1 cellular context compared by ENCODE assay signal in genomic region chr5:151257731-151258715, GRCh38.
TF ChIP-seq lines count a peak whose summit lies in the region.

No MANE protein-coding gene starts in this region.

TF ChIP-seq in GM12878, 131 proteins besides CTCF, POLR2A, EP300 and RAD21 (continued from another document and continues in another):
- TF ChIP-seq ZBTB11 (CRISPR knock-in tag; IDR thresholded peaks at IDR 0.05) (no peak), MEF2B (IDR thresholded peaks at IDR 0.05; ENCODE audit: partially characterized antibody, poor library complexity, severe bottlenecking) (no peak), ZNF622 (IDR thresholded peaks at IDR 0.05) (no peak), SREBF1 (IDR thresholded peaks at IDR 0.05; ENCODE audit: low read length) (no peak), MYC (IDR thresholded peaks at IDR 0.05; ENCODE audit: insufficient read depth, insufficient read length, insufficient replicate concordance, low read length, severe bottlenecking) (no peak), HDAC6 (IDR thresholded peaks at IDR 0.05; ENCODE audit: unreplicated experiment) (no peak), SUZ12 (IDR thresholded peaks at IDR 0.05; ENCODE audit: unreplicated experiment) (no peak), FOS (IDR thresholded peaks at IDR 0.05; ENCODE audit: borderline replicate concordance, extremely low read depth, insufficient read length) (no peak), ZNF384 (IDR thresholded peaks at IDR 0.05; ENCODE audit: borderline replicate concordance, low read depth, low read length) (no peak), RFX5 (IDR thresholded peaks at IDR 0.05; ENCODE audit: low read depth, low read length) (no peak), GABPA (IDR thresholded peaks at IDR 0.05; ENCODE audit: low read depth) (no peak), USF2 (IDR thresholded peaks at IDR 0.05; ENCODE audit: borderline replicate concordance, low read depth, low read length) (no peak), NFXL1 (IDR thresholded peaks at IDR 0.05; ENCODE audit: borderline replicate concordance) (no peak), BCL3 (IDR thresholded peaks at IDR 0.05; ENCODE audit: borderline replicate concordance, insufficient read depth, low read depth, low read length, poor library complexity, severe bottlenecking) (no peak), RELA (IDR thresholded peaks at IDR 0.05; ENCODE audit: borderline replicate concordance, partially characterized antibody) (no peak), NRF1 (conservative IDR thresholded peaks at IDR 0.05; ENCODE audit: low read depth, low read length) (no peak), ASH2L (IDR thresholded peaks at IDR 0.05; ENCODE audit: borderline replicate concordance, low read depth) (no peak), SREBF2 (IDR thresholded peaks at IDR 0.05; ENCODE audit: low read length) (no peak), HSF1 (IDR thresholded peaks at IDR 0.05; ENCODE audit: low read depth, low read length) (no peak), RBBP5 (conservative IDR thresholded peaks at IDR 0.05) (no peak), SMARCA5 (IDR thresholded peaks at IDR 0.05) (no peak), TAF1 (IDR thresholded peaks at IDR 0.05; ENCODE audit: borderline replicate concordance, low read depth, low read length) (0 out of 2 replicates have a peak, but pooled peaks have one; percentile 55), SMC3 (IDR thresholded peaks at IDR 0.05; ENCODE audit: borderline replicate concordance, low read length) (no peak), SRF (IDR thresholded peaks at IDR 0.05; ENCODE audit: low read depth in 2 of 2, low read length in 2 of 2) (no peak), POLR2AphosphoS5 (IDR thresholded peaks at IDR 0.05; ENCODE audit: low read length) (peak; percentile 63), SIX5 (IDR thresholded peaks at IDR 0.05; ENCODE audit: low read depth, low read length, severe bottlenecking) (no peak), CEBPZ (IDR thresholded peaks at IDR 0.05; ENCODE audit: low read depth, low read length) (no peak), TCF3 (IDR thresholded peaks at IDR 0.05; ENCODE audit: borderline replicate concordance, insufficient read depth, low read depth, low read length) (no peak), RAD51 (IDR thresholded peaks at IDR 0.05) (no peak), LARP7 (IDR thresholded peaks at IDR 0.05) (no peak), ZNF687 (IDR thresholded peaks at IDR 0.05) (peak; percentile 66), PAX5 (IDR thresholded peaks at IDR 0.05; ENCODE audit: borderline replicate concordance, low read depth, low read length) (no peak), CHD2 (IDR thresholded peaks at IDR 0.05; ENCODE audit: borderline replicate concordance, low read depth, low read length) (peak; percentile 55; the same call in 1 of the 2 replicates), IKZF1 (conservative IDR thresholded peaks at IDR 0.05) (peak; percentile 47; the same call in 1 of the 2 replicates), E2F8 (IDR thresholded peaks at IDR 0.05; ENCODE audit: low read depth, partially characterized antibody) (no peak), ATF7 (IDR thresholded peaks at IDR 0.05; ENCODE audit: low read depth) (no peak), PKNOX1 (IDR thresholded peaks at IDR 0.05) (peak; percentile 39; the same call in 1 of the 2 replicates), BCLAF1 (IDR thresholded peaks at IDR 0.05) (no peak), TCF12 (IDR thresholded peaks at IDR 0.05; ENCODE audit: low read depth, low read length) (no peak)
